10 cellular contexts compared by ENCODE assay signal in the genomic region with DNA sequence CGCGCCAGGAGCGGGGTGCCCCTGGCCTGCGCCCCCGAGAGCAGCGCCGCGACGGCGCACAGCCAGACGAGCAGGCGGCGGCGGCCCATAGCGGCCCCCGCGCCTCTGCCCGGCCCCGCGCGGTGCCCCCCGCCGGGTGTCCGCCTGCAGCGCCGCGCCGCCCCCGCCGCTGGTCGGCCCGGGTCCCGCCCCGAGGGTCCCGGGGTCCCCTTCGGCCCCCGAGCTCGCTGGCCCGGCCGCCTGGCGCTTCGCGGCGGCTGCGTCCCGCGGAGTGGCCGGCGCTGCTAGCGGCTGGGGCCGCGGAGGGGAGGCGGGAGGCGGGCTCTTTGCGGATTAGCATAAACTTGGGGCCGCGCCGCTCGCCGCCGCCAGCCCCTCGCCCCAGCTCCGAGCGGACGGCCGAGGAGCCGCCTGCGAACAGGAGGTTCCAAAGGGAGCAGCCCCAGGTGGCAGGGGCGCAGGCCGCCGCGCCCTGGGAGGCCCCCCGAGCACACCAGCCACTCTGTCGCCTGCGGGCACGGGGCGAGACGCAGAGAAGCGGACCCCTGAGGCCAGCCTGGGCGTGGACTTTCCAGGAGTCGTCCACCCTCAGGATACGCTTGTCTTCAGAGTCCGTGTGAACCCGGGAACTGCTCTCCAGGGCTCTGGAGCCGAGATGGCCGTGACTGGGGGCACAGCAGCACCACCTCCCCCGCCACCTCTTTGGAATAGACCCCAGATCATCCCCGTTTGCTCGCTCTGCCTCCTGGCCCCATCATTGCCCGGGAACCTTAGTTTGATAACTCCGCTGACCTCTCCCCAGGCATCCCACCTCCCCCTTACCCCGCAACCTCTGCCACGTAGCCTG. TPM values are rescaled to one million over a fixed set of nuclear protein-coding genes. Genes with fewer than 3 reads are reported as not detected.
DNase-seq lines count a peak whose midpoint lies in the region; ATAC-seq and TF ChIP-seq lines count a peak whose summit lies in the region.
"Had no signal": no experiment of that assay in that cellular context is flagged by ENCODE, and none has a peak within 500 bp of the region (broad histone marks: within the 10 kb centered on the region; RNA-seq: fewer than 3 reads in every experiment).

A gene with protein sequence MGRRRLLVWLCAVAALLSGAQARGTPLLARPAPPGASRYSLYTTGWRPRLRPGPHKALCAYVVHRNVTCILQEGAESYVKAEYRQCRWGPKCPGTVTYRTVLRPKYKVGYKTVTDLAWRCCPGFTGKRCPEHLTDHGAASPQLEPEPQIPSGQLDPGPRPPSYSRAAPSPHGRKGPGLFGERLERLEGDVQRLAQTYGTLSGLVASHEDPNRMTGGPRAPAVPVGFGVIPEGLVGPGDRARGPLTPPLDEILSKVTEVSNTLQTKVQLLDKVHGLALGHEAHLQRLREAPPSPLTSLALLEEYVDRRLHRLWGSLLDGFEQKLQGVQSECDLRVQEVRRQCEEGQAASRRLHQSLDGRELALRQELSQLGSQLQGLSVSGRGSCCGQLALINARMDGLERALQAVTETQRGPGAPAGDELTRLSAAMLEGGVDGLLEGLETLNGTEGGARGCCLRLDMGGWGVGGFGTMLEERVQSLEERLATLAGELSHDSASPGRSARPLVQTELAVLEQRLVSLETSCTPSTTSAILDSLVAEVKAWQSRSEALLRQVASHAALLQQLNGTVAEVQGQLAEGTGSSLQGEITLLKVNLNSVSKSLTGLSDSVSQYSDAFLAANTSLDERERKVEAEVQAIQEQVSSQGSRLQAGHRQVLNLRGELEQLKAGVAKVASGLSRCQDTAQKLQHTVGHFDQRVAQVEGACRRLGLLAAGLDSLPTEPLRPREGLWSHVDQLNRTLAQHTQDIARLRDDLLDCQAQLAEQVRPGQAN (minus strand): TSS at position 273 of the 847 bp plus-strand sequence. CDS start 184 bp downstream, at position 89.

- H3K36me3 ChIP-seq in adipocyte (ENCODE audit: control insufficient read depth, insufficient read depth, low read length, severe bottlenecking) (no peaks in the 10 kb centered on the region), mesenchymal stem cell (ENCODE audit: control insufficient read depth in 1 of 2, insufficient read depth in 2 of 2, low read depth in 1 of 2, low read length in 2 of 2) (no peaks in the 10 kb centered on the region), transverse colon (no peaks in the 10 kb centered on the region)

- H3K14ac ChIP-seq in mesenchymal stem cell (ENCODE audit: low read length in 2 of 2): no peak within 1 kb of the TSS

- no peak within 1 kb of the TSS for H2AFZ ChIP-seq in mesenchymal stem cell (ENCODE audit: low read depth, low read length)

- no peaks in the 10 kb centered on the region for H3K79me1 ChIP-seq in mesenchymal stem cell (replicated peaks; ENCODE audit: low read length, poor library complexity, severe bottlenecking)

- no peak within 1 kb of the TSS for H3K18ac ChIP-seq in mesenchymal stem cell (ENCODE audit: low read depth in 1 of 2, low read length in 2 of 2)

- no peak for TF ChIP-seq EP300 in transverse colon (IDR thresholded peaks at IDR 0.05; ENCODE audit: low read depth)

- no peak within 1 kb of the TSS for H2BK5ac ChIP-seq in mesenchymal stem cell (ENCODE audit: low read depth, low read length, poor library complexity, severe bottlenecking)

- H3K36me3 Mint-ChIP-seq in activated T-cell treated with anti-CD3 and anti-CD28 coated beads, Interleukin-2, amount 50 U/mL, for 72 hours (ENCODE audit: insufficient read depth in 2 of 2): peaks cover 0 to 5% of the 10 kb centered on the region in 2 donors

- H3K9ac ChIP-seq in adipocyte (ENCODE audit: low read length) (no peak within 1 kb of the TSS), mesenchymal stem cell (ENCODE audit: low read length) (no peak within 1 kb of the TSS)

- TF ChIP-seq CTCF in transverse colon (IDR thresholded peaks at IDR 0.05): no peak

- DNase-seq in activated T-cell treated with anti-CD3 and anti-CD28 coated beads, Interleukin-2, amount 50 U/mL, for 72 hours: no peak
- DNase-seq in activated T-cell treated with anti-CD3 and anti-CD28 coated beads, Interleukin-2, amount 50 U/mL, for 1 hour: no peak
- DNase-seq in adipocyte (ENCODE audit: low read depth) (peak; percentile 46), mesenchymal stem cell (no peak), transverse colon (no peak)
- DNase-seq: GDM1 had no signal

- no peaks in the 10 kb centered on the region for H3K9me3 Mint-ChIP-seq in activated T-cell treated with anti-CD3 and anti-CD28 coated beads, Interleukin-2, amount 50 U/mL, for 72 hours

- H2BK15ac ChIP-seq in mesenchymal stem cell (ENCODE audit: low read depth, poor library complexity, severe bottlenecking): no peak within 1 kb of the TSS

- 6% methylated on average over 70 of the region's 93 CpGs for WGBS in mesenchymal stem cell
- 23% methylated on average over 28 of the region's 93 CpGs; no CpG with 5 or more reads in 1 of the 2 donors for WGBS in transverse colon (ENCODE audit: low coverage in 1 of 2), 2 donors

- no peak within 1 kb of the TSS for H4K8ac ChIP-seq in mesenchymal stem cell (ENCODE audit: low read length)

- no peak within 1 kb of the TSS for H3K4ac ChIP-seq in mesenchymal stem cell (ENCODE audit: low read depth in 1 of 2, low read length in 2 of 2)

- H3K27me3 ChIP-seq in adipocyte (replicated peaks; ENCODE audit: control insufficient read depth, insufficient read depth, low read length): peaks cover 48% of the 10 kb centered on the region
- peaks cover 49 to 66% of the 10 kb centered on the region in 2 experiments for H3K27me3 ChIP-seq in mesenchymal stem cell (ENCODE audit: control insufficient read depth in 1 of 2, insufficient read depth in 1 of 2, low read length in 2 of 2)
- H3K27me3 ChIP-seq in transverse colon: peaks cover 54% of the 10 kb centered on the region

- H3K4me1 ChIP-seq in adipocyte (ENCODE audit: control insufficient read depth, insufficient read depth, low read length) (no peaks in the 10 kb centered on the region), mesenchymal stem cell (ENCODE audit: control insufficient read depth, insufficient read depth, low read depth, low read length) (peaks cover 12% of the 10 kb centered on the region), transverse colon (peaks cover 5 to 11% (median 9%) of the 10 kb centered on the region in 4 donors)

- no peak within 1 kb of the TSS for H3K4me3 ChIP-seq in adipocyte (ENCODE audit: low read length)
- peak within 1 kb of the TSS in 1 of 2 experiments; percentile 29 for H3K4me3 ChIP-seq in mesenchymal stem cell (ENCODE audit: insufficient read depth in 1 of 2, low read depth in 1 of 2, low read length in 2 of 2)
- peak within 1 kb of the TSS in 3 of 4 donors; percentile 23 to 48 (median 32) for H3K4me3 ChIP-seq in transverse colon

- no peak within 1 kb of the TSS for H2AK5ac ChIP-seq in mesenchymal stem cell (ENCODE audit: low read length, severe bottlenecking)

- peak within 1 kb of the TSS; percentile 34 to 71 for H3K4me3 Mint-ChIP-seq in activated T-cell treated with anti-CD3 and anti-CD28 coated beads, Interleukin-2, amount 50 U/mL, for 72 hours

- H3K9me3 ChIP-seq in adipocyte (ENCODE audit: control insufficient read depth, low read length): peaks cover 6% of the 10 kb centered on the region
- no peaks in the 10 kb centered on the region for H3K9me3 ChIP-seq in mesenchymal stem cell (ENCODE audit: control insufficient read depth, low read length)
- H3K9me3 ChIP-seq in transverse colon: no peaks in the 10 kb centered on the region

- H3K23ac ChIP-seq in mesenchymal stem cell (ENCODE audit: low read length in 2 of 2): no peak within 1 kb of the TSS

- no peak within 1 kb of the TSS for H3K27ac Mint-ChIP-seq in activated T-cell treated with anti-CD3 and anti-CD28 coated beads, Interleukin-2, amount 50 U/mL, for 72 hours

- H2BK12ac ChIP-seq in mesenchymal stem cell (ENCODE audit: low read length in 2 of 2): no peak within 1 kb of the TSS

- H3K27ac ChIP-seq in mesenchymal stem cell (ENCODE audit: low read length, poor library complexity, severe bottlenecking): no peak within 1 kb of the TSS
- H3K27ac ChIP-seq in transverse colon: no peak within 1 kb of the TSS

- peak; percentile 12 to 24 for ATAC-seq in activated T-cell treated with anti-CD3 and anti-CD28 coated beads, Interleukin-2, amount 50 U/mL, for 72 hours (replicated peaks in 1 of 2)
- ATAC-seq in HG02678 (IDR thresholded peaks at IDR 0.05; ENCODE audit: unreplicated experiment) (no peak), GM18498 (IDR thresholded peaks at IDR 0.05; ENCODE audit: unreplicated experiment) (no peak), HG02970 (IDR thresholded peaks at IDR 0.05; ENCODE audit: low FRiP score, unreplicated experiment) (no peak)

- no peak for TF ChIP-seq POLR2A in transverse colon (IDR thresholded peaks at IDR 0.05)

- H2BK120ac ChIP-seq in mesenchymal stem cell (ENCODE audit: low read depth, low read length): no peak within 1 kb of the TSS

- in situ Hi-C loops in transverse colon (cut with MboI; ENCODE audit: low pct_ligation_motif_present in 1 of 4, low pct_unique_long_range_greater_than_20kb in 1 of 4, low sequenced_read_pairs in 3 of 4): no loop called here

- peak within 1 kb of the TSS; percentile 67 for H3K4me2 ChIP-seq in mesenchymal stem cell (ENCODE audit: low read length, poor library complexity, severe bottlenecking)

- peaks cover 47% of the 10 kb centered on the region for H3K27me3 Mint-ChIP-seq in activated T-cell treated with anti-CD3 and anti-CD28 coated beads, Interleukin-2, amount 50 U/mL, for 72 hours (ENCODE audit: low read depth)

- H3K4me1 Mint-ChIP-seq in activated T-cell treated with anti-CD3 and anti-CD28 coated beads, Interleukin-2, amount 50 U/mL, for 72 hours (ENCODE audit: low read depth): peaks cover 6% of the 10 kb centered on the region

- intact Hi-C loops in transverse colon (cut with DNase I; ENCODE audit: low total_unique reads): no loop called here

- no peak within 1 kb of the TSS for H4K91ac ChIP-seq in mesenchymal stem cell (ENCODE audit: low read length)

RNA-seq across cellular contexts. Expression of the gene that starts here (rescaled TPM):
- not detected for total RNA-seq in activated T-cell treated with anti-CD3 and anti-CD28 coated beads, Interleukin-2, amount 50 U/mL, for 72 hours
- 0.08 TPM for polyA plus RNA-seq in mesenchymal stem cell (2013, experiment 1 of 2)
- polyA plus RNA-seq in mesenchymal stem cell (2013, experiment 2 of 2): 0.11 TPM
- 1 to 10 TPM in 2 of 4 donors, under 1 TPM in 2; 0.40 to 1.5 (median 0.90) TPM for total RNA-seq in transverse colon
- total RNA-seq: fibroblast of villous mesenchyme had no signal

Comparison
In these comparisons a context has a peak if more than half of its experiments do, and no peak if none do; other contexts are left out.
1. Peak in ATAC-seq in activated T-cell treated with anti-CD3 and anti-CD28 coated beads, Interleukin-2, amount 50 U/mL, for 72 hours; RNA of the gene not detected or under 1 TPM.